In the genomic region with DNA sequence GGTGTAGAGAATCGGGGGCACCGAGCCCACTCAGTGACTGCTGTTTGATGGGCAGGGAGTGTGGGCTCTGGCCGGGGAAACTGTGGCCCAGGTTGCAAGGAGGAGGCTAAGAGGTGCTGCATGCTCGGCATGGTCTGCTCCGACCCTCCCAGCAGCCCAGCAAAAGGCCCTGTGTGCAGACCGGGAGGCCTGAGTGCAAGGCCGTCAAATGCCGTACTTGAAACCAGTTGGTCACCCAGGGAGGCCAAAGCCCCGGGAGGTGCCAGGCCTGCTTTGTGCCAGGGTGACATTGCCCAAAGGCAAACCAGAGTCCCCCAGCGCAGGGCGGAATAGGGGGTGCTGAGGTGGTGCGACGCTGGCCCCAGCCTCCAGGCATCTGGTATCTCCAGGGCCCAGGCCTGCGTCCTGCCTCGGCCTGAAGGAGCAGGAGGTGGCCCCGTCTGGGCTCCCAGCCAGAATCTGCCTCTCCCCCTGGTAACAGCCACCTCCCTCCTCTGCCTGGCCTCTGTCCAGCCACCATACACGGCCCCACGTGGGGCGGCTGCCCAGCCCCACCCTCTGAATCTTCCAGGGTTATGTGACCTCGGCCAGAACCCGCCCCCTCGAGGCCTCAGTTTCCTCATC, we compare ENCODE assay signal across 7 cellular contexts. TPM values are rescaled to one million over a fixed set of nuclear protein-coding genes. Genes with fewer than 3 reads are reported as not detected.
DNase-seq lines count a peak whose midpoint lies in the region; ATAC-seq and TF ChIP-seq lines count a peak whose summit lies in the region.

No MANE protein-coding gene starts in this region.

- intact Hi-C loops in ovary (cut with DNase I), result loop anchor here in 1 of 4 donors (10.0 kb wide), 1 partner anchor 68 kb away; a partner anchor contains a TSS

- peaks cover 4% of the 10 kb centered on the region for H3K36me3 Mint-ChIP-seq in activated naive CD8-positive, alpha-beta T cell treated with anti-CD3 and anti-CD28 coated beads, Interleukin-2, amount 50 U/mL, for 24 hours (ENCODE audit: low read depth)

- H3K36me3 ChIP-seq in SJCRH30 (no peaks in the 10 kb centered on the region), ovary (no peaks in the 10 kb centered on the region)

- H3K9me3 ChIP-seq in SJCRH30 (replicated peaks) (no peaks in the 10 kb centered on the region), ovary (no peaks in the 10 kb centered on the region)

- H3K4me3 Mint-ChIP-seq in activated naive CD8-positive, alpha-beta T cell treated with anti-CD3 and anti-CD28 coated beads, Interleukin-2, amount 50 U/mL, for 24 hours, result no peak overlapping the region

- H3K4me3 ChIP-seq in SJCRH30 (peak overlapping the region; percentile 21), ovary (no peak overlapping the region)

- peaks cover 28% of the 10 kb centered on the region for H3K4me1 Mint-ChIP-seq in activated naive CD8-positive, alpha-beta T cell treated with anti-CD3 and anti-CD28 coated beads, Interleukin-2, amount 50 U/mL, for 24 hours

- H3K27ac ChIP-seq in SJCRH30 (peak overlapping the region; percentile 86), ovary (peak overlapping the region; percentile 4 to 53)

- no peak for ATAC-seq in activated naive CD8-positive, alpha-beta T cell treated with anti-CD3 and anti-CD28 coated beads, Interleukin-2, amount 50 U/mL, for 24 hours
- ATAC-seq in HG03025 (IDR thresholded peaks at IDR 0.05; ENCODE audit: low FRiP score, unreplicated experiment), result no peak

- WGBS in ovary, 3 donors, result 18 to 24% (median 19%) methylated on average over 21 to 22 of the region's 22 CpGs

- H3K4me1 ChIP-seq in SJCRH30 (peaks cover 14% of the 10 kb centered on the region), ovary (ENCODE audit: insufficient read depth) (peaks cover 23% of the 10 kb centered on the region)

- peak in 1 of 3 donors; percentile 12 for TF ChIP-seq CTCF in ovary (IDR thresholded peaks at IDR 0.05)

- no peaks in the 10 kb centered on the region for H3K9me3 Mint-ChIP-seq in activated naive CD8-positive, alpha-beta T cell treated with anti-CD3 and anti-CD28 coated beads, Interleukin-2, amount 50 U/mL, for 24 hours

- no peak overlapping the region for H3K27ac Mint-ChIP-seq in activated naive CD8-positive, alpha-beta T cell treated with anti-CD3 and anti-CD28 coated beads, Interleukin-2, amount 50 U/mL, for 24 hours

- DNase-seq in HuH-7.5 (ENCODE audit: low spot score) (peak; percentile 99), SJCRH30 (peak; percentile 99), fibroblast of the conjunctiva (ENCODE audit: low read depth) (peak; percentile 91), ovary (peak; percentile 91 to 98 (median 96))
- no peak for DNase-seq in activated CD4-positive, CD25-positive, alpha-beta regulatory T cell (lab: John Stamatoyannopoulos, UW)
- DNase-seq in activated naive CD8-positive, alpha-beta T cell treated with anti-CD3 and anti-CD28 coated beads, Interleukin-2, amount 50 U/mL, for 24 hours, result no peak

- no peak for TF ChIP-seq EP300 in ovary (IDR thresholded peaks at IDR 0.05)

- H3K27me3 Mint-ChIP-seq in activated naive CD8-positive, alpha-beta T cell treated with anti-CD3 and anti-CD28 coated beads, Interleukin-2, amount 50 U/mL, for 24 hours, result no peaks in the 10 kb centered on the region

- no peak for TF ChIP-seq POLR2A in ovary (IDR thresholded peaks at IDR 0.05)

- no peaks in the 10 kb centered on the region for H3K27me3 ChIP-seq in SJCRH30
- H3K27me3 ChIP-seq in ovary, result no peaks in the 10 kb centered on the region

RNA-seq across cellular contexts. Expression of a gene that starts 4.0 kb away (rescaled TPM):
- total RNA-seq in SJCRH30 (2014; rRNA removed; shearing (Covaris generic)), result 35.0 and 39.0 TPM in 2 replicates
- 10 to 100 TPM; 16.5 to 63.2 (median 48.9) TPM for total RNA-seq in ovary
- polyA plus RNA-seq in ovary, result 10 to 100 TPM; 12.8 to 13.6 TPM

RNA-seq across cellular contexts. Expression of a gene that starts 16.7 kb away (rescaled TPM):
- total RNA-seq in SJCRH30 (2014; rRNA removed; shearing (Covaris generic)), result 0.67 and 1.2 TPM in 2 replicates
- 10 to 100 TPM; 10.1 to 70.9 (median 16.1) TPM for total RNA-seq in ovary
- 10 to 100 TPM; 21.8 to 34.4 TPM for polyA plus RNA-seq in ovary

RNA-seq across cellular contexts. Expression of a gene that starts 36.1 kb away (rescaled TPM):
- 31.3 and 31.7 TPM in 2 replicates for total RNA-seq in SJCRH30 (2014; rRNA removed; shearing (Covaris generic))
- total RNA-seq in ovary, result 10 to 100 TPM in 2 of 7 donors, 1 to 10 TPM in 5; 6.9 to 15.2 (median 8.6) TPM
- polyA plus RNA-seq in ovary, result 10 to 100 TPM in 1 of 2 donors, 1 to 10 TPM in 1; 3.5 to 12.0 TPM

RNA-seq across cellular contexts. Expression of a gene that starts 46.9 kb away (rescaled TPM):
- total RNA-seq in SJCRH30 (2014; rRNA removed; shearing (Covaris generic)), result 2.3 and 2.7 TPM in 2 replicates
- 10 to 100 TPM in 2 of 7 donors, 1 to 10 TPM in 5; 1.9 to 32.9 (median 9.0) TPM for total RNA-seq in ovary
- 1 to 10 TPM; 5.5 to 7.9 TPM for polyA plus RNA-seq in ovary

RNA-seq across cellular contexts. Expression of a gene that starts 59.4 kb away (rescaled TPM):
- 4.3 and 4.5 TPM in 2 replicates for total RNA-seq in SJCRH30 (2014; rRNA removed; shearing (Covaris generic))
- 10 to 100 TPM in 3 of 7 donors, 1 to 10 TPM in 4; 7.8 to 12.2 (median 9.9) TPM for total RNA-seq in ovary
- polyA plus RNA-seq in ovary, result 1 to 10 TPM; 2.4 to 5.7 TPM

Comparison
In these comparisons a context has a peak if more than half of its experiments do, and no peak if none do; other contexts are left out.
1. DNase-seq: peak in HuH-7.5 (single experiment), SJCRH30 (2 of 2), fibroblast of the conjunctiva (single experiment) and ovary (5 of 5); none in activated CD4-positive, CD25-positive, alpha-beta regulatory T cell (0 of 4) and activated naive CD8-positive, alpha-beta T cell treated with anti-CD3 and anti-CD28 coated beads, Interleukin-2, amount 50 U/mL, for 24 hours (single experiment).